8 cellular contexts compared by ENCODE assay signal in the genomic region with DNA sequence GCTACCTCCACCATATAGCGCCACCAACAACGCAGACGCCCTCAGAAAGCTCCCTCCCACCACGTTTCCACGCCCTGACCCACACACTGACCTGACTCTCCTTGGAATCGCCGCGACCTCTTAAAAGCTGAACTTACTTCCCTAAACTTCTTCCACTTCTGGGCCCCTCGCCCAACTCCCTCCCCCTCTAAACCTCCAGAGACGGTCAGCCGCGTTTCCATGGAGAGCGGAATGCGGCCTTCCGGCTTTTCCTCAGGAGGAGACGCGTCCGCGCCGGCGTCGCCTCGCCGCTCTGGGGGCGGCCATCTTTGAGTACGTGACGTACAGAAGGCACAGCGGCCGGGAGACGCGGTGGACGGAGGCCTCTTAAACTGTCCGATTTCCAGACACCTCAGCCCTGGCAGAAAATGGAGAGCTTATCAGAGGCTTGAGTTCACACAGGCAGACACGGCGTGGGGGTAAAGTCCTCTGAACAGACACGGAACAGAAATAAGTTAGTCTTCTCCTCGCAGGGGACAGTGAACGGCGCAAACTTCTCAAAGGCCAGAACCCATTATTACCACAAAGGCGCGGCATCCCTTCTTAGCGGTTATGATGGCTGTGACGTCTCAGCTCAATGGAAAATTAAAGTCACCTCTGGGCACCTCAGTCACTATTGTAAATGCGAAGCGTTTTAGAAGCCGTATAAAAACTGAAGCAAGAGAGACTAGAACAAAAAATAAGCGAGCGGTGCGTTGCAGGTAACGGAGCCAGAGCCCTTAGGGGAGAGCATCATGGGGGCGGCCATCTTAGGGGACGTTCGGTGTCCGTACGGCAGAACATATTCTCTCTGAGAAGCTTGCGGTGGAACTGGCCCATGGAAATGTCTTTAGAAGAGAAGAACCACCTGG. TPM values are rescaled to one million over a fixed set of nuclear protein-coding genes. Genes with fewer than 3 reads are reported as not detected.
A peak's percentile ranks its signal among the peaks of the same experiment; 100 is the strongest.
DNase-seq lines count a peak whose midpoint lies in the region; ATAC-seq and TF ChIP-seq lines count a peak whose summit lies in the region.

A gene (minus strand): TSS at position 235 of the 890 bp plus-strand sequence. CDS start 1,970 bp downstream, outside the sequence.

- peak; percentile 90 for ATAC-seq in GM19463 (IDR thresholded peaks at IDR 0.05; ENCODE audit: unreplicated experiment)

- H3K36me3 ChIP-seq in CD4-positive, alpha-beta memory T cell (ENCODE audit: insufficient read depth, low read length) = peaks cover 20% of the 10 kb centered on the region

- peak within 1 kb of the TSS; percentile 96 to 100 (median 99) for H3K4me3 Mint-ChIP-seq in CD4-positive, alpha-beta memory T cell
- H3K4me3 Mint-ChIP-seq in endothelial cell (ENCODE audit: unreplicated experiment) = peak within 1 kb of the TSS; percentile 92
- H3K4me3 Mint-ChIP-seq in mesothelial cell of epicardium = peak within 1 kb of the TSS; percentile 92

- no peak for TF ChIP-seq CTCF in endothelial cell (IDR thresholded peaks at IDR 0.05; ENCODE audit: unreplicated experiment)
- no peak for TF ChIP-seq CTCF in mesothelial cell of epicardium (IDR thresholded peaks at IDR 0.05; ENCODE audit: unreplicated experiment)

- POLR2A ChIA-PET in CD4-positive, alpha-beta memory T cell (lab: Charles Lee; ENCODE audit: partially characterized antibody) = interaction anchor here (0.5 to 2.3 kb wide), 18 partner anchors 11 to 1472 kb away, joined by 3 to 39 read pairs (median 6); a partner anchor contains a TSS

- H3K4me1 Mint-ChIP-seq in CD4-positive, alpha-beta memory T cell = peaks cover 17 to 32% (median 21%) of the 10 kb centered on the region in 4 donors
- H3K4me1 Mint-ChIP-seq in endothelial cell (ENCODE audit: unreplicated experiment) (peaks cover 10% of the 10 kb centered on the region), mesothelial cell of epicardium (peaks cover 10% of the 10 kb centered on the region)

- peak within 1 kb of the TSS; percentile 96 for H3K27ac ChIP-seq in CD4-positive, alpha-beta memory T cell (ENCODE audit: low read depth, low read length)

- intact Hi-C loops in CD4-positive, alpha-beta memory T cell (cut with micrococcal nuclease) = loop anchor here (1.0 to 10.0 kb wide), 8 partner anchors 21 to 248 kb away; a partner anchor contains a TSS

- H3K4me1 ChIP-seq in CD4-positive, alpha-beta memory T cell (ENCODE audit: insufficient read depth, low read length) = peaks cover 15% of the 10 kb centered on the region

- H3K9me3 ChIP-seq in CD4-positive, alpha-beta memory T cell (ENCODE audit: control insufficient read depth in 1 of 2, low read length in 2 of 2) = no peaks in the 10 kb centered on the region

- peaks cover 47 to 59% of the 10 kb centered on the region in 2 donors for H3K36me3 Mint-ChIP-seq in CD4-positive, alpha-beta memory T cell
- H3K36me3 Mint-ChIP-seq in endothelial cell (ENCODE audit: low read depth, unreplicated experiment) = peaks cover 28% of the 10 kb centered on the region
- peaks cover 59% of the 10 kb centered on the region for H3K36me3 Mint-ChIP-seq in mesothelial cell of epicardium

- H3K9me3 Mint-ChIP-seq in CD4-positive, alpha-beta memory T cell = peaks cover 3 to 73% (median 46%) of the 10 kb centered on the region in 8 donors
- H3K9me3 Mint-ChIP-seq in endothelial cell (ENCODE audit: unreplicated experiment) = peaks cover 7% of the 10 kb centered on the region
- peaks cover 42% of the 10 kb centered on the region for H3K9me3 Mint-ChIP-seq in mesothelial cell of epicardium

- no peaks in the 10 kb centered on the region for H3K27me3 Mint-ChIP-seq in CD4-positive, alpha-beta memory T cell
- H3K27me3 Mint-ChIP-seq in endothelial cell (ENCODE audit: unreplicated experiment) (peaks cover 17% of the 10 kb centered on the region), mesothelial cell of epicardium (ENCODE audit: low read depth) (no peaks in the 10 kb centered on the region)

- peak within 1 kb of the TSS; percentile 98 to 100 (median 100) for H3K27ac Mint-ChIP-seq in CD4-positive, alpha-beta memory T cell
- H3K27ac Mint-ChIP-seq in endothelial cell (ENCODE audit: unreplicated experiment) = peak within 1 kb of the TSS; percentile 99
- peak within 1 kb of the TSS; percentile 99 for H3K27ac Mint-ChIP-seq in mesothelial cell of epicardium

- H3K4me3 ChIP-seq in CD4-positive, alpha-beta memory T cell (ENCODE audit: low read length in 2 of 2) = peak within 1 kb of the TSS; percentile 74 to 75

- CTCF ChIA-PET in CD4-positive, alpha-beta memory T cell (lab: Charles Lee; ENCODE audit: partially characterized antibody) = no interaction called here

- H3K27me3 ChIP-seq in CD4-positive, alpha-beta memory T cell (ENCODE audit: insufficient read depth, low read length) = no peaks in the 10 kb centered on the region

- DNase-seq in CD4-positive, alpha-beta memory T cell = peak; percentile 83 to 91 (median 84)
- peak; percentile 88 for DNase-seq in HPDE6-E6E7 (ENCODE audit: extremely low spot score)
- peak; percentile 93 for DNase-seq in NOMO-1 treated with dmso at 0.1 percent for 144 hours (lab: John Stamatoyannopoulos, UW; ENCODE audit: unreplicated experiment)
- peak; percentile 89 for DNase-seq in activated CD8-positive, alpha-beta memory T cell treated with anti-CD3 and anti-CD28 coated beads, Interleukin-2, amount 50 U/mL, for 48 hours
- peak; percentile 94 for DNase-seq in endothelial cell (ENCODE audit: low spot score)
- DNase-seq in mesothelial cell of epicardium (ENCODE audit: low spot score in 2 of 2, unreplicated experiment in 2 of 2) = peak; percentile 82 to 90
- DNase-seq in stimulated activated CD8-positive, alpha-beta memory T cell treated with anti-CD3 and anti-CD28 coated beads, Interleukin-15, amount 100 ng/mL, for 4 hours (ENCODE audit: low read depth in 2 of 2) = peak; percentile 64 to 72

RNA-seq across cellular contexts. Expression of the gene that starts here (rescaled TPM):
- total RNA-seq in CD4-positive, alpha-beta memory T cell = 10 to 100 TPM; 23.4 to 23.9 TPM
- polyA plus RNA-seq in CD4-positive, alpha-beta memory T cell = 1 to 10 TPM; 2.2 to 5.9 TPM
- total RNA-seq in endothelial cell (ENCODE audit: unreplicated experiment) (10.3 TPM), mesothelial cell of epicardium (23.3 to 25.9 TPM (median 23.7 TPM) in 3 replicates)

Comparison
In these comparisons a context has a peak if more than half of its experiments do, and no peak if none do; other contexts are left out.
1. Peak in every context shown above with its lines: DNase-seq, ATAC-seq, H3K4me3 ChIP-seq and H3K27ac ChIP-seq.